ENCODE assay signal across 20 cellular contexts in genomic region chr17:78741644-78742284, GRCh38. TPM values are rescaled to one million over a fixed set of nuclear protein-coding genes. Genes with fewer than 3 reads are reported as not detected.
DNase-seq lines count a peak whose midpoint lies in the region; ATAC-seq, FAIRE-seq and TF ChIP-seq lines count a peak whose summit lies in the region.
"Had no signal": no experiment of that assay in that cellular context is flagged by ENCODE, and none has a peak within 500 bp of the region (broad histone marks: within the 10 kb centered on the region; RNA-seq: fewer than 3 reads in every experiment).

No MANE protein-coding gene starts in this region.

- H3K9me3 ChIP-seq in ascending aorta = no peaks in the 10 kb centered on the region
- H3K9me3 ChIP-seq: adrenal gland had no signal

- CTCF ChIA-PET in RWPE1 (lab: Yijun Ruan, JAX) = interaction anchor here (0.8 kb wide), 1 partner anchor 34 kb away, joined by 3 read pairs; no protein-coding TSS in a partner anchor

- peaks cover 0 to 6% of the 10 kb centered on the region in 2 donors for H3K36me3 ChIP-seq in ascending aorta
- H3K36me3 ChIP-seq: adrenal gland had no signal

- DNase-seq in activated T-cell treated with anti-CD3 and anti-CD28 coated beads, Interleukin-2, amount 50 U/mL, for 72 hours = no peak
- no peak for DNase-seq in activated T-cell treated with anti-CD3 and anti-CD28 coated beads, Interleukin-2, amount 50 U/mL, for 1 hour
- DNase-seq in RWPE1 (ENCODE audit: low spot score) (no peak), ascending aorta (ENCODE audit: low spot score in 2 of 2) (no peak), frontal cortex (ENCODE audit: low spot score in 2 of 2) (no peak)
- no peak for DNase-seq in central memory CD8-positive, alpha-beta T cell (ENCODE audit: low spot score in 2 of 2)
- DNase-seq: adrenal gland; cerebellar nuclear complex; foreskin fibroblast; GOT3; mammary epithelial cell; MV-4-11; NCI-H2107; RPMI8226; stimulated activated CD4-positive, alpha-beta T cell treated with anti-CD3 and anti-CD28 coated beads, Interleukin-2, amount 100 ng/mL, for 48 hours; T-helper 9 cell had no signal

- peaks cover 0 to under 1% of the 10 kb centered on the region in 2 donors for H3K4me1 ChIP-seq in ascending aorta

- no peaks in the 10 kb centered on the region for H3K9me3 Mint-ChIP-seq in activated T-cell treated with anti-CD3 and anti-CD28 coated beads, Interleukin-2, amount 50 U/mL, for 72 hours
- H3K9me3 Mint-ChIP-seq in central memory CD8-positive, alpha-beta T cell = no peaks in the 10 kb centered on the region
- H3K9me3 Mint-ChIP-seq in stimulated activated memory B cell treated with anti-CD40 and anti-IgM and Interleukin-4, amounts not matched to agents 10 μg/mL and 1 μg/mL and 100 μg/mL, for 72 hours = no peaks in the 10 kb centered on the region

- H3K27ac Mint-ChIP-seq in activated T-cell treated with anti-CD3 and anti-CD28 coated beads, Interleukin-2, amount 50 U/mL, for 72 hours = peak overlapping the region; percentile 83
- peak overlapping the region; percentile 85 for H3K27ac Mint-ChIP-seq in central memory CD8-positive, alpha-beta T cell (ENCODE audit: low read depth)
- H3K27ac Mint-ChIP-seq in stimulated activated memory B cell treated with anti-CD40 and anti-IgM and Interleukin-4, amounts not matched to agents 10 μg/mL and 1 μg/mL and 100 μg/mL, for 72 hours = peak overlapping the region; percentile 78

- H3K36me3 Mint-ChIP-seq in activated T-cell treated with anti-CD3 and anti-CD28 coated beads, Interleukin-2, amount 50 U/mL, for 72 hours (ENCODE audit: insufficient read depth in 2 of 2) = peaks cover 1 to 11% of the 10 kb centered on the region in 2 donors
- peaks cover 44% of the 10 kb centered on the region for H3K36me3 Mint-ChIP-seq in central memory CD8-positive, alpha-beta T cell (ENCODE audit: insufficient read depth)
- H3K36me3 Mint-ChIP-seq in stimulated activated memory B cell treated with anti-CD40 and anti-IgM and Interleukin-4, amounts not matched to agents 10 μg/mL and 1 μg/mL and 100 μg/mL, for 72 hours = peaks cover 38% of the 10 kb centered on the region

- H3K4me3 Mint-ChIP-seq in activated T-cell treated with anti-CD3 and anti-CD28 coated beads, Interleukin-2, amount 50 U/mL, for 72 hours = peak overlapping the region; percentile 49 to 68
- H3K4me3 Mint-ChIP-seq in central memory CD8-positive, alpha-beta T cell = peak overlapping the region; percentile 69
- H3K4me3 Mint-ChIP-seq in stimulated activated memory B cell treated with anti-CD40 and anti-IgM and Interleukin-4, amounts not matched to agents 10 μg/mL and 1 μg/mL and 100 μg/mL, for 72 hours = peak overlapping the region; percentile 51

- FAIRE-seq in frontal cortex (lab: Jason Lieb, UNC) = no peak
- FAIRE-seq: endometrium had no signal

- ATAC-seq in activated T-cell treated with anti-CD3 and anti-CD28 coated beads, Interleukin-2, amount 50 U/mL, for 72 hours (replicated peaks in 1 of 2) = no peak
- no peak for ATAC-seq in central memory CD8-positive, alpha-beta T cell (replicated peaks; ENCODE audit: extremely low read depth, poor library complexity, severe bottlenecking)
- ATAC-seq in stimulated activated memory B cell treated with anti-CD40 and anti-IgM and Interleukin-4, amounts not matched to agents 10 μg/mL and 1 μg/mL and 100 μg/mL, for 72 hours = no peak
- ATAC-seq in HG03457 (IDR thresholded peaks at IDR 0.05; ENCODE audit: unreplicated experiment) = no peak
- ATAC-seq: sciatic nerve had no signal

- intact Hi-C loops in ascending aorta (cut with DNase I) = no loop called here

- H3K27ac ChIP-seq in RWPE1 (peak overlapping the region; percentile 29; the same call in 1 of the 2 replicates), ascending aorta (no peak overlapping the region)
- H3K27ac ChIP-seq: adrenal gland had no signal

- H3K27me3 ChIP-seq in ascending aorta = no peaks in the 10 kb centered on the region
- H3K27me3 ChIP-seq: adrenal gland had no signal

- H3K4me1 Mint-ChIP-seq in activated T-cell treated with anti-CD3 and anti-CD28 coated beads, Interleukin-2, amount 50 U/mL, for 72 hours (ENCODE audit: low read depth) = peaks cover 94% of the 10 kb centered on the region
- H3K4me1 Mint-ChIP-seq in central memory CD8-positive, alpha-beta T cell = peaks cover 88% of the 10 kb centered on the region
- peaks cover 89% of the 10 kb centered on the region for H3K4me1 Mint-ChIP-seq in stimulated activated memory B cell treated with anti-CD40 and anti-IgM and Interleukin-4, amounts not matched to agents 10 μg/mL and 1 μg/mL and 100 μg/mL, for 72 hours

- H3K4me3 ChIP-seq in ascending aorta = no peak overlapping the region
- H3K4me3 ChIP-seq: adrenal gland had no signal

- POLR2A ChIA-PET in RWPE1 (lab: Yijun Ruan, JAX; ENCODE audit: low non-redundant PET) = no interaction called here

- no peaks in the 10 kb centered on the region for H3K27me3 Mint-ChIP-seq in activated T-cell treated with anti-CD3 and anti-CD28 coated beads, Interleukin-2, amount 50 U/mL, for 72 hours (ENCODE audit: low read depth)
- no peaks in the 10 kb centered on the region for H3K27me3 Mint-ChIP-seq in central memory CD8-positive, alpha-beta T cell
- no peaks in the 10 kb centered on the region for H3K27me3 Mint-ChIP-seq in stimulated activated memory B cell treated with anti-CD40 and anti-IgM and Interleukin-4, amounts not matched to agents 10 μg/mL and 1 μg/mL and 100 μg/mL, for 72 hours

- TF ChIP-seq CTCF in RWPE1 (conservative IDR thresholded peaks at IDR 0.05; ENCODE audit: low read depth) (no peak), ascending aorta (IDR thresholded peaks at IDR 0.05) (no peak)

RNA-seq across cellular contexts. Expression of gene CYTH1, which starts 40.3 kb away (rescaled TPM):
- total RNA-seq in activated T-cell treated with anti-CD3 and anti-CD28 coated beads, Interleukin-2, amount 50 U/mL, for 72 hours = 100 to 1,000 TPM; 163 to 204 TPM
- total RNA-seq in ascending aorta (46.5 TPM), frontal cortex (53.4 TPM)
